ENCODE assay signal across 15 cellular contexts in the genomic region with DNA sequence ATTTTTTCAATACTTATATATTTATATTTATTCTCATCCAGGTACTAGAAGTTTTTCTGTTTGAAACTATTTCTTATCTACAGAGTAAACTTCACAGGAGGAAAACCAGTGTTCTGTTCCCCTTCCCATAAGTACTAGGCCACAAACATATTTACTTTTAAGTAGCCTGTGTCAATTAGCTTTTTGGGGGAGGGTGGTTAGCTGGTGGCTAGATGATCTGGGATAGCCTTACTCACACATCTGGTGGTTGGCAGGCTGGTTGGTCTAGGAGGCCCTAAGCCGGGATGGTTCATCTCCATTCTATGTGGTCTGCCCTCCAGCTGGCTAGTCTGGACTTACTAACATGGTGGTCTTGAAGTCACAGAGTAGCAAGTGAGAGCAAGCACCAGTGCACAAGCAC.
"Had no signal": no experiment of that assay in that cellular context is flagged by ENCODE, and none has a peak within 500 bp of the region (broad histone marks: within the 10 kb centered on the region; RNA-seq: fewer than 3 reads in every experiment).

No MANE protein-coding gene starts in this region.

- H3K27me3 ChIP-seq: testis had no signal

- H3K36me3 ChIP-seq: left ventricle myocardium inferior had no signal

- FAIRE-seq: endometrium had no signal

- H3K27ac ChIP-seq: left ventricle myocardium inferior, testis had no signal

- H3K4me3 ChIP-seq: left ventricle myocardium inferior, testis had no signal

- DNase-seq: activated CD4-positive, alpha-beta T cell treated with anti-CD3 and anti-CD28 coated beads, Interleukin-2, amount 50 U/mL, for 48 hours; activated CD4-positive, CD25-positive, alpha-beta regulatory T cell treated with anti-CD3 and anti-CD28 coated beads, Interleukin-2, amount 50 U/mL, for 72 hours; activated effector memory CD4-positive, alpha-beta T cell treated with anti-CD3 and anti-CD28 coated beads, Interleukin-2, amount 50 U/mL, for 16 hours; activated T-cell treated with anti-CD3 and anti-CD28 coated beads, Interleukin-2, amount 50 U/mL, for 4 hours; dermis blood vessel endothelial cell; foreskin melanocyte; islet precursor cell; left ventricle myocardium inferior; mesenchymal stem cell; occipital lobe; stimulated activated CD4-positive, alpha-beta T cell treated with anti-CD3 and anti-CD28 coated beads, Interleukin-2, amount 100 ng/mL, for 48 hours; stimulated activated CD8-positive, alpha-beta memory T cell treated with anti-CD3 and anti-CD28 coated beads, Interleukin-4, amount 100 ng/mL, for 48 hours; testis had no signal

- H3K4me1 ChIP-seq: testis had no signal

- ATAC-seq: activated T-cell treated with anti-CD3 and anti-CD28 coated beads, Interleukin-2, amount 50 U/mL, for 4 hours; esophagus mucosa had no signal

- H3K9me3 ChIP-seq: testis had no signal
